22 cellular contexts compared by ENCODE assay signal in the genomic region with DNA sequence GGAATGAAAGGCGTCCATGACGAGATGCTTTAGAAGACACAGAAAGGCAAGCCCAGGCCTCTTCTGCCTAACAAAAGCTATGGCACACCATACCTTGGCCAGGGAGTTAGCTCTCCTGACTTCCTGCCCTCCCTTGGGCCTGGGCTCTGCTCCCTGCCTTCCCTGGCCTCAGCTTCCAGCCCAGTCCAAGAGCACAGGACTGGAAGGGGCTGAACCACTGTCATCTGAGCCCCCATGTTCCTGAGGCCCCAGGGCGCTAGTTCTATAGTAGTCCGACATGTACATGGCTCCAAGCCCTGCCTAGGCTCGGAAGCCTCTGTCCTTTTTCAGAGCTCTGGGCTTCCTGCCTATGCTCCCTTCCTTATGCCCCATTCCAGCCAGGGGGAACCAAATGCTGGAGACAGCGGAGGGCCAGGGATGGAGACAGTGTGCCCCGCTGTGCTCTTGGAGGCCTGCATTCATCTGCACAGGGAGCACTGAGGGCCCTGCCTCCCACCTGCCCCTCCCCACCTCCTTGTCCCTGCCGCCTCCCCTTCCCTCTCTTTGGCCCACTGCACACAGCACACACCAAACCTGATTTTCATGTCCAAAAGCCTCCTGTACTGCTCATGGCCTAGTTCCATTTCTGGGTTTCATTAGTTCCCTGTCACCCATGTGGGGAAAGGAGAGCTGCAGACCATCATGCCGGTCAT.
"Had no signal": no experiment of that assay in that cellular context is flagged by ENCODE, and none has a peak within 500 bp of the region (broad histone marks: within the 10 kb centered on the region; RNA-seq: fewer than 3 reads in every experiment).

No MANE protein-coding gene starts in this region.

- H3K27ac ChIP-seq: ovary, stomach, thoracic aorta, transverse colon had no signal

- H3K27ac Mint-ChIP-seq: immature natural killer cell had no signal

- H3K36me3 Mint-ChIP-seq: immature natural killer cell; naive thymus-derived CD8-positive, alpha-beta T cell had no signal

- H3K4me3 ChIP-seq: mucosa of descending colon, ovary, stomach, thoracic aorta, transverse colon had no signal

- DNase-seq: dermis blood vessel endothelial cell; effector CD4-positive, alpha-beta T cell; immature natural killer cell; kidney; left cardiac atrium; left ventricle myocardium superior; mucosa of descending colon; naive thymus-derived CD8-positive, alpha-beta T cell; nucleus accumbens; right cardiac atrium; small intestine; stimulated activated CD4-positive, alpha-beta T cell treated with anti-CD3 and anti-CD28 coated beads, Interleukin-12 subunit alpha, Interleukin-12 subunit beta, amount 100 ng/mL, for 4 hours; stimulated activated naive CD4-positive, alpha-beta T cell; stomach; substantia nigra; transverse colon had no signal

- FAIRE-seq: endometrium, frontal cortex, kidney, small intestine, urothelium cell line had no signal

- H3K27me3 ChIP-seq: ovary, stomach, transverse colon had no signal

- H3K9me3 Mint-ChIP-seq: immature natural killer cell; naive thymus-derived CD8-positive, alpha-beta T cell had no signal

- H3K4me1 Mint-ChIP-seq: immature natural killer cell had no signal

- H3K36me3 ChIP-seq: ovary, stomach, thoracic aorta, transverse colon had no signal

- ATAC-seq: esophagus mucosa; left cardiac atrium; left ventricle myocardium superior; mucosa of descending colon; naive thymus-derived CD8-positive, alpha-beta T cell had no signal

- H3K9me3 ChIP-seq: mucosa of descending colon, ovary, stomach, thoracic aorta, transverse colon had no signal

- H3K4me3 Mint-ChIP-seq: immature natural killer cell; naive thymus-derived CD8-positive, alpha-beta T cell had no signal
